Comparison of ENCODE assay signal across 15 cellular contexts in genomic region chr1:44643721-44644330, GRCh38. TPM values are rescaled to one million over a fixed set of nuclear protein-coding genes. Genes with fewer than 3 reads are reported as not detected.
A peak's percentile ranks its signal among the peaks of the same experiment; 100 is the strongest.
DNase-seq lines count a peak whose midpoint lies in the region; ATAC-seq and TF ChIP-seq lines count a peak whose summit lies in the region.
"Had no signal": no experiment of that assay in that cellular context is flagged by ENCODE, and none has a peak within 500 bp of the region (broad histone marks: within the 10 kb centered on the region; RNA-seq: fewer than 3 reads in every experiment).

No MANE protein-coding gene starts in this region.

- ATAC-seq in body of pancreas (peak; percentile 30), sciatic nerve (peak; percentile 14)
- ATAC-seq: SK-N-SH treated with all-trans-retinoic acid at 6 μM for 48 hours had no signal

- H3K9me3 ChIP-seq in body of pancreas (no peaks in the 10 kb centered on the region), neural progenitor cell (ENCODE audit: low read depth) (no peaks in the 10 kb centered on the region)

- peaks cover 18% of the 10 kb centered on the region for H3K79me2 ChIP-seq in neural progenitor cell (ENCODE audit: low read depth)

- WGBS in body of pancreas, 2 donors: 53 to 59% methylated on average over 9 of the region's 9 CpGs

- H3K9me3 Mint-ChIP-seq in neural progenitor cell: no peaks in the 10 kb centered on the region
- H3K9me3 Mint-ChIP-seq: activated CD4-positive, alpha-beta memory T cell treated with anti-CD3 and anti-CD28 coated beads for 36 hours had no signal

- no peaks in the 10 kb centered on the region for H3F3A ChIP-seq in neural progenitor cell (ENCODE audit: low read depth)

- H3K36me3 Mint-ChIP-seq in neural progenitor cell: peaks cover 43% of the 10 kb centered on the region

- H3K27ac Mint-ChIP-seq in neural progenitor cell: no peak overlapping the region
- H3K27ac Mint-ChIP-seq: activated CD4-positive, alpha-beta memory T cell treated with anti-CD3 and anti-CD28 coated beads for 36 hours had no signal

- H3K36me3 ChIP-seq in body of pancreas (replicated peaks in 1 of 2; ENCODE audit: insufficient read depth in 1 of 2, low read depth in 2 of 2): peaks cover 0 to 23% of the 10 kb centered on the region in 2 donors
- no peaks in the 10 kb centered on the region for H3K36me3 ChIP-seq in neural progenitor cell

- peaks cover 77% of the 10 kb centered on the region for H4K20me1 ChIP-seq in neural progenitor cell (ENCODE audit: low read depth)

- H3K4me1 ChIP-seq in body of pancreas (no peaks in the 10 kb centered on the region), neural progenitor cell (peaks cover 5% of the 10 kb centered on the region)

- H3K27me3 ChIP-seq in body of pancreas (no peaks in the 10 kb centered on the region), neural progenitor cell (no peaks in the 10 kb centered on the region)

- intact Hi-C loops in body of pancreas (cut with DNase I) (loop anchor here (10.0 kb wide), 2 partner anchors 269 to 419 kb away; no protein-coding TSS in a partner anchor), sciatic nerve (cut with DNase I) (no loop called here)

- peak in 2 of 3 experiments; percentile 42 to 83 for DNase-seq in NCI-H1417 (lab: John Stamatoyannopoulos, UW)
- no peak for DNase-seq in NCI-H1417 treated with DMSO at 0.1 percent for 48 hours (lab: John Stamatoyannopoulos, UW)
- peak; percentile 94 for DNase-seq in NCI-H2029 treated with DMSO at 0.1 percent for 48 hours (lab: John Stamatoyannopoulos, UW)
- DNase-seq in body of pancreas: no peak
- no peak for DNase-seq in sciatic nerve (ENCODE audit: low spot score)
- DNase-seq in NCI-H82 treated with DMSO at 0.1 percent for 48 hours (lab: John Stamatoyannopoulos, UW; ENCODE audit: unreplicated experiment): no peak
- DNase-seq in neural progenitor cell (ENCODE audit: low spot score): no peak
- no peak for DNase-seq in NCI-H1436 (lab: John Stamatoyannopoulos, UW)
- DNase-seq: activated CD4-positive, alpha-beta memory T cell treated with anti-CD3 and anti-CD28 coated beads for 36 hours; activated gamma-delta T cell; Kasumi-1; NCI-H187 treated with DMSO at 0.1 percent for 48 hours had no signal

- H3K4me3 Mint-ChIP-seq in neural progenitor cell: no peak overlapping the region
- H3K4me3 Mint-ChIP-seq: activated CD4-positive, alpha-beta memory T cell treated with anti-CD3 and anti-CD28 coated beads for 36 hours had no signal

- H3K9ac ChIP-seq in neural progenitor cell: no peak overlapping the region

- H3K4me3 ChIP-seq in body of pancreas: no peak overlapping the region
- no peak overlapping the region for H3K4me3 ChIP-seq in neural progenitor cell

- H3K27ac ChIP-seq in body of pancreas (no peak overlapping the region), neural progenitor cell (no peak overlapping the region)

- no peak for TF ChIP-seq POLR2A in body of pancreas (IDR thresholded peaks at IDR 0.05)

- no peak overlapping the region for H3K4me2 ChIP-seq in neural progenitor cell

- TF ChIP-seq CTCF in body of pancreas (IDR thresholded peaks at IDR 0.05): no peak
- TF ChIP-seq CTCF in neural progenitor cell (IDR thresholded peaks at IDR 0.05): no peak

- H3K27me3 Mint-ChIP-seq in neural progenitor cell (ENCODE audit: insufficient read depth, low read depth): peaks cover 11% of the 10 kb centered on the region
- H3K27me3 Mint-ChIP-seq: activated CD4-positive, alpha-beta memory T cell treated with anti-CD3 and anti-CD28 coated beads for 36 hours had no signal

- H3K4me1 Mint-ChIP-seq in neural progenitor cell: peaks cover 27% of the 10 kb centered on the region

- H2AFZ ChIP-seq in neural progenitor cell (replicated peaks): no peak overlapping the region

RNA-seq across cellular contexts. Expression of gene TMEM53, which starts 30.5 kb away (rescaled TPM):
- total RNA-seq in body of pancreas (1 to 10 TPM; 6.2 to 7.6 TPM), sciatic nerve (12.5 TPM), neural progenitor cell (ENCODE audit: low replicate concordance) (5.0 and 6.7 TPM in 2 replicates)

RNA-seq across cellular contexts. Expression of gene ARMH1, which starts 30.7 kb away (rescaled TPM):
- 1 to 10 TPM in 1 of 2 donors, not detected in 1; 1.0 TPM for total RNA-seq in body of pancreas
- total RNA-seq in sciatic nerve: 3.9 TPM
- total RNA-seq in neural progenitor cell (ENCODE audit: low replicate concordance): 3.6 and 11.4 TPM in 2 replicates
- total RNA-seq: A172, G401 had no signal

Comparison
In these comparisons a context has a peak if more than half of its experiments do, and no peak if none do; other contexts are left out.
1. DNase-seq: peak in NCI-H1417 (2 of 3) and NCI-H2029 treated with DMSO at 0.1 percent for 48 hours (single experiment); none in NCI-H1417 treated with DMSO at 0.1 percent for 48 hours (single experiment), body of pancreas (0 of 4), sciatic nerve (single experiment), NCI-H82 treated with DMSO at 0.1 percent for 48 hours (single experiment), neural progenitor cell (single experiment) and NCI-H1436 (single experiment).